In the genomic region with DNA sequence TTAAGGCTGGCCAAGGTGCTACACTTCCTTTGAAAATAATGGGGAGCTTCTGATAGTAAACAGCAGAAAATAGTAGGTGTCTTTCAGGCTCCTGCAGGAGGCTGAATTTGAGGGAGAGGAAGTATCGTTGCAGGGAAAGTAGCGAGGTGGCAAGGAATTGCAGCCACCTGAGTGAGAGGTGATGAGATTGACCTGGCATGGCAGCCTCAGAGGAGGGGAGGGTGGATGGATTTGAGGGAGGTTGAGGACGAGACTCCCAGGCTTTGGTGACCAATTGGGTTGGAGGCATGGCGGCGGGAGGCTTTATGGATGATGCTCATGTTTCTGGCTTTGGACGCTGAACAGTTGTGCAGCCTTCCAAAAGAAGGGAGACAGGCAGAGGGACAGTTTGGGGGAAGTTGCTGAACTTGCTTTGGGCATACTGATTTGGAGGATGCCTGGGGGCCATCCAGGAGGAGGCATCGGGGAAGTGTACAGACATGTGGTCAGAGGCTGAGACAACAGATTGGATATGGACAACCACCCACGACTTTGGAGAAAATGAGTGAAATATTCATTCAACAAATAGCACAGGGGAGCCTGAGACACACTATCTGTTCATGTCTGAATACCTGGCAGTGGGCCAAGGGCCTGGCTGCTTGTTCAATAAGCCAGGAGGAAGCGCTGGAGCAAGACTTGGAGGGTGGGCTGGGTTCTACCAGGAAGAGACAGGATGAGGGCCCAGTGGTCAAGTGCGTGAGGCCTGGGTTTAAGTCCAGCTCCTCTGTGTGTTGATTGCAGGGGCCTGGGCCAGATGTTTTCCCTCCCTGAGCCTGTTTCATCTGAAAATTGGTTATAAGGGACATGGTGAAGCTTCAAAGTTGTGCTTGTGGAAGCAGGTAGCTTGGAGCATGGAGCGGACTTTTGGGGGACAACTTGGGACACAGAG, we compare ENCODE assay signal across 9 cellular contexts.
A peak's percentile ranks its signal among the peaks of the same experiment; 100 is the strongest.
DNase-seq lines count a peak whose midpoint lies in the region; ATAC-seq, FAIRE-seq and TF ChIP-seq lines count a peak whose summit lies in the region.
"Had no signal": no experiment of that assay in that cellular context is flagged by ENCODE, and none has a peak within 500 bp of the region (broad histone marks: within the 10 kb centered on the region; RNA-seq: fewer than 3 reads in every experiment).

No MANE protein-coding gene starts in this region.

- H3K4me2 ChIP-seq in astrocyte (ENCODE audit: low read length), result peak overlapping the region; percentile 30

- H3K4me3 Mint-ChIP-seq in astrocyte (ENCODE audit: unreplicated experiment) (no peak overlapping the region), type B pancreatic cell (peak overlapping the region; percentile 20)
- H3K4me3 Mint-ChIP-seq: B cell had no signal

- H3K79me2 ChIP-seq in astrocyte (ENCODE audit: insufficient read depth, low read length), result no peaks in the 10 kb centered on the region

- no peaks in the 10 kb centered on the region for H4K20me1 ChIP-seq in astrocyte (ENCODE audit: insufficient read depth, low read length)

- peak overlapping the region; percentile 59 for H3K9ac ChIP-seq in astrocyte (ENCODE audit: low read length)

- in situ Hi-C loops in KBM-7 (cut with MboI; ENCODE audit: low pct_unique_long_range_greater_than_20kb, low sequenced_read_pairs), result no loop called here

- FAIRE-seq in astrocyte (lab: Jason Lieb, UNC), result no peak

- H3K4me1 Mint-ChIP-seq in astrocyte (ENCODE audit: low read depth, unreplicated experiment) (peaks cover 24% of the 10 kb centered on the region), type B pancreatic cell (ENCODE audit: unreplicated experiment) (peaks cover 31% of the 10 kb centered on the region)
- H3K4me1 Mint-ChIP-seq: B cell had no signal

- ATAC-seq in HG02870 (IDR thresholded peaks at IDR 0.05; ENCODE audit: unreplicated experiment), result no peak

- H3K27ac Mint-ChIP-seq in astrocyte (ENCODE audit: unreplicated experiment) (no peak overlapping the region), type B pancreatic cell (peak overlapping the region; percentile 61)
- H3K27ac Mint-ChIP-seq: B cell had no signal

- peak overlapping the region; percentile 60 for H3K27ac ChIP-seq in astrocyte (ENCODE audit: low read depth, low read length)

- H3K27me3 Mint-ChIP-seq in astrocyte (ENCODE audit: low read depth, unreplicated experiment), result peaks cover 16% of the 10 kb centered on the region
- H3K27me3 Mint-ChIP-seq in type B pancreatic cell, result no peaks in the 10 kb centered on the region

- H3K9me3 ChIP-seq in astrocyte (ENCODE audit: insufficient read depth, low read depth, low read length), result no peaks in the 10 kb centered on the region

- DNase-seq in NCI-H2081 (lab: John Stamatoyannopoulos, UW) (peak; percentile 53 to 55), NCI-H2081 treated with DMSO at 0.1 percent for 48 hours (lab: John Stamatoyannopoulos, UW) (no peak), astrocyte (ENCODE audit: low read depth) (peak; percentile 78), left kidney (ENCODE audit: low read depth, low spot score) (peak; percentile 70), type B pancreatic cell (ENCODE audit: extremely low spot score, unreplicated experiment) (no peak), NCI-H128 (lab: John Stamatoyannopoulos, UW; ENCODE audit: unreplicated experiment) (no peak), KBM-7 (no peak)

- H2AFZ ChIP-seq in astrocyte (ENCODE audit: low read depth, low read length), result peak overlapping the region; percentile 6

- H3K4me3 ChIP-seq in astrocyte (ENCODE audit: insufficient read depth, low read depth, low read length), result no peak overlapping the region

- H3K36me3 Mint-ChIP-seq in astrocyte (ENCODE audit: low read depth, unreplicated experiment), result no peaks in the 10 kb centered on the region
- no peaks in the 10 kb centered on the region for H3K36me3 Mint-ChIP-seq in type B pancreatic cell

- H3K4me1 ChIP-seq in astrocyte (ENCODE audit: insufficient read depth, low read length), result peaks cover 37% of the 10 kb centered on the region

- peaks cover 1% of the 10 kb centered on the region for H3K9me3 Mint-ChIP-seq in astrocyte (ENCODE audit: unreplicated experiment)
- no peaks in the 10 kb centered on the region for H3K9me3 Mint-ChIP-seq in type B pancreatic cell

- no peaks in the 10 kb centered on the region for H3K27me3 ChIP-seq in astrocyte (ENCODE audit: insufficient read depth, low read length)

- TF ChIP-seq CTCF in astrocyte (IDR thresholded peaks at IDR 0.05; ENCODE audit: insufficient read depth, low read depth, low read length) (no peak), type B pancreatic cell (conservative IDR thresholded peaks at IDR 0.05) (no peak)

- H3K36me3 ChIP-seq in astrocyte (ENCODE audit: insufficient read depth, low read length), result no peaks in the 10 kb centered on the region

Comparison
In these comparisons a context has a peak if more than half of its experiments do, and no peak if none do; other contexts are left out.
1. DNase-seq: peak in NCI-H2081 (2 of 2), astrocyte (single experiment) and left kidney (single experiment); none in NCI-H2081 treated with DMSO at 0.1 percent for 48 hours (single experiment), type B pancreatic cell (single experiment), NCI-H128 (single experiment) and KBM-7 (single experiment).